ENCODE assay signal across 8 cellular contexts in the genomic region with DNA sequence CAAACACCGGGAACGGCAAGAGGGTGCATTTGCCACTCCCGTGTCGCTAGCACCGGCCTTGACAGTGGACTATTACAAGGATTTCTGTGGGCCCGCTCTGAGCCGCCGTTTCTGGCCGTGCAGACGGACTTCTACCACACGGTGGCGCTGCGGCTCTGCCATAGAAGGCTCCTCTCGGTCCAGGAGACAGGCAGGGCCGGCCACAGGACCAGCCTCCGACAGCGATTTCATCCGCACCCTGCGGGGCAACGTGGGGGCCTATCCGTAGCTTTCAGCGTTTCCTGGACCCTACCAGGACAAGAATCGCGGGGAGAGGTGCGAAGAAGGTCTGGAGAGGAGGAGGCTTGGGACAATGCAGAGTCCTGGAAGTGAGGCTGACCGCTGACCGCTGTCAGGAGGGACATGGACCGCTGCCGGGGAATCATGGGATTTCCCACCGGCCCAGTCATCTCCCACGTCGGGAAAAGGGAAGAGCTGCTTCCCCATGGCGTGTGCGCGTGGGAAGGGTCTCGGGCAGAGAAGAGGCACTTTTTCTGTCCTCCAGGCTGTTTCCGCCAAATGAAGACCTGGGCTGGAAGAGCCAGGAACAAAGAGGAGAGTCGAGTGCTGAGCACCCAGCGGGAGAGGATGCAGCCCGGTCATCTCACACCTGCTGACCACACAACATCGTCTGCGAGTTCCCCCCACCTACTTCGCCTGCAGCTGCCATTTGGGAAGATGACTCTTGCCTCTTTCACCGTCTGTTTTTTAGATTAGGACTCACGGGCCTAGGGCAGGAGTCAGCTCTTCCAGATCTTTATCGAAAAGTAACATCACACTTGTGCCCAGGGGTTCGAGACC. TPM values are rescaled to one million over a fixed set of nuclear protein-coding genes. Genes with fewer than 3 reads are reported as not detected.
DNase-seq lines count a peak whose midpoint lies in the region; ATAC-seq, FAIRE-seq and TF ChIP-seq lines count a peak whose summit lies in the region.

No MANE protein-coding gene starts in this region.

- peaks cover 38% of the 10 kb centered on the region for H3K4me1 ChIP-seq in keratinocyte (ENCODE audit: control insufficient read depth, extremely low read depth, insufficient read depth, low read length)

- H2AFZ ChIP-seq in keratinocyte (ENCODE audit: control insufficient read depth, low read length), result peak overlapping the region; percentile 81

- H3K9me3 Mint-ChIP-seq in activated B cell treated with CpG ODN at 0.5 μM for 24 hours, result no peaks in the 10 kb centered on the region

- dilution Hi-C loops in keratinocyte (cut with MboI; ENCODE audit: extremely low pct_ligation_motif_present, low sequenced_read_pairs), result no loop called here

- DNase-seq in NCI-H2227 (lab: John Stamatoyannopoulos, UW; ENCODE audit: unreplicated experiment), result peak; percentile 94
- DNase-seq in activated B cell treated with CpG ODN at 0.5 μM for 24 hours, result peak; percentile 75
- peak; percentile 88 to 89 for DNase-seq in cardiac fibroblast (ENCODE audit: low read depth in 2 of 2)
- DNase-seq in keratinocyte (ENCODE audit: low read depth, low spot score), result no peak
- DNase-seq in stimulated activated CD4-positive, alpha-beta T cell treated with anti-CD3 and anti-CD28 coated beads, Interleukin-12 subunit alpha, Interleukin-12 subunit beta, amount 100 ng/mL, for 4 hours, result peak; percentile 84

- CTCF ChIA-PET in activated B cell treated with CpG ODN at 0.5 μM for 24 hours (lab: Charles Lee), result interaction anchor here (0.9 to 3.9 kb wide), 10 partner anchors 13 to 782 kb away, joined by 3 to 18 read pairs (median 6); partner anchors contain the start of gene HAAO

- peak overlapping the region; percentile 83 for H3K4me2 ChIP-seq in keratinocyte (ENCODE audit: control insufficient read depth, extremely low read depth, insufficient read depth, low read depth, low read length)

- H3K27me3 Mint-ChIP-seq in activated B cell treated with CpG ODN at 0.5 μM for 24 hours, result no peaks in the 10 kb centered on the region

- H3K27ac ChIP-seq in keratinocyte (ENCODE audit: control insufficient read depth, insufficient read depth, low read length), result no peak overlapping the region

- peak overlapping the region; percentile 59 for H3K4me3 Mint-ChIP-seq in activated B cell treated with CpG ODN at 0.5 μM for 24 hours

- peaks cover 14% of the 10 kb centered on the region for H3K4me1 Mint-ChIP-seq in activated B cell treated with CpG ODN at 0.5 μM for 24 hours

- POLR2A ChIA-PET in activated B cell treated with CpG ODN at 0.5 μM for 24 hours (lab: Charles Lee), result interaction anchor here (1.4 kb wide), 1 partner anchor 17 kb away, joined by 5 read pairs; no protein-coding TSS in a partner anchor

- H3K4me3 ChIP-seq in cardiac fibroblast (replicated peaks in 1 of 2; ENCODE audit: low read depth in 2 of 2, low read length in 2 of 2), result peak overlapping the region; percentile 8 to 32
- peak overlapping the region in 1 of 3 experiments; percentile 55 for H3K4me3 ChIP-seq in keratinocyte (ENCODE audit: control insufficient read depth in 2 of 3, extremely low read depth in 1 of 3, insufficient read depth in 2 of 3, low read depth in 1 of 3, low read length in 3 of 3)

- ATAC-seq in HG02981 (IDR thresholded peaks at IDR 0.05; ENCODE audit: unreplicated experiment), result peak; percentile 71
- ATAC-seq in activated B cell treated with CpG ODN at 0.5 μM for 24 hours (ENCODE audit: low read depth), result peak; percentile 84
- no peak for ATAC-seq in HG03196 (IDR thresholded peaks at IDR 0.05; ENCODE audit: unreplicated experiment)

- FAIRE-seq in keratinocyte (lab: Jason Lieb, UNC), result no peak

- intact Hi-C loops in activated B cell treated with CpG ODN at 0.5 μM for 24 hours (cut with micrococcal nuclease), result loop anchor here (1.0 to 2.0 kb wide), 4 partner anchors 18 to 749 kb away; no protein-coding TSS in a partner anchor

- no peak overlapping the region for H3K27ac Mint-ChIP-seq in activated B cell treated with CpG ODN at 0.5 μM for 24 hours

- no peaks in the 10 kb centered on the region for H3K36me3 ChIP-seq in keratinocyte (ENCODE audit: control insufficient read depth in 2 of 2, extremely low read depth in 1 of 2, insufficient read depth in 2 of 2, low read length in 2 of 2)

- H3K9me1 ChIP-seq in keratinocyte (ENCODE audit: control insufficient read depth, extremely low read depth, insufficient read depth, low read length), result no peaks in the 10 kb centered on the region

- H4K20me1 ChIP-seq in keratinocyte (ENCODE audit: control insufficient read depth, extremely low read depth, insufficient read depth, low read length), result no peaks in the 10 kb centered on the region

- H3K27me3 ChIP-seq in keratinocyte (ENCODE audit: control insufficient read depth, extremely low read depth, insufficient read depth, low read length), result no peaks in the 10 kb centered on the region

- H3K79me2 ChIP-seq in keratinocyte (ENCODE audit: control insufficient read depth, insufficient read depth, low read length), result no peaks in the 10 kb centered on the region

- no peaks in the 10 kb centered on the region for H3K36me3 Mint-ChIP-seq in activated B cell treated with CpG ODN at 0.5 μM for 24 hours (ENCODE audit: low read depth)

- peak; percentile 44 for TF ChIP-seq CTCF in GM12801 (IDR thresholded peaks at IDR 0.05; ENCODE audit: extremely low read depth, insufficient read length)
- peak; percentile 38 for TF ChIP-seq CTCF in activated B cell treated with CpG ODN at 0.5 μM for 24 hours (IDR thresholded peaks at IDR 0.05)
- TF ChIP-seq CTCF in cardiac fibroblast (IDR thresholded peaks at IDR 0.05; ENCODE audit: low read depth, low read length), result peak; percentile 89
- peak; percentile 76 to 95 (median 95) for TF ChIP-seq CTCF in keratinocyte (optimal IDR thresholded peaks at IDR 0.05 in 1 of 3, IDR thresholded peaks at IDR 0.05 in 1 of 3, conservative IDR thresholded peaks at IDR 0.05 in 1 of 3; ENCODE audit: extremely low read depth in 1 of 3, insufficient read depth in 2 of 3, low read length in 3 of 3)

- H3K9ac ChIP-seq in keratinocyte (ENCODE audit: control insufficient read depth, extremely low read depth, insufficient read depth, low read length), result no peak overlapping the region

- H3K9me3 ChIP-seq in keratinocyte (ENCODE audit: control insufficient read depth, low read depth, low read length), result no peaks in the 10 kb centered on the region

RNA-seq across cellular contexts. Expression of gene HAAO, which starts 35.5 kb away (rescaled TPM):
- 11.4 TPM in 2 replicates for total RNA-seq in activated B cell treated with CpG ODN at 0.5 μM for 24 hours
- polyA plus RNA-seq in keratinocyte, result 0.05 to 0.08 TPM in 2 of 3 replicates, not detected in the other
- not detected for polyA plus RNA-seq in keratinocyte (2011; ENCODE audit: low read depth)
- polyA plus RNA-seq in keratinocyte (2011; cell fraction: cytosol; rRNA removed), result not detected in 2 replicates
- polyA plus RNA-seq in keratinocyte (2011; cell fraction: nucleus; rRNA removed), result not detected in 2 replicates
- polyA plus RNA-seq in keratinocyte (2012; ENCODE audit: low replicate concordance), result not detected in 2 replicates
- 0.62 TPM in 1 of 3 replicates, not detected in the others for polyA minus RNA-seq in keratinocyte
- polyA minus RNA-seq in keratinocyte (2011; cell fraction: cytosol; rRNA and poly(A)+ RNA removed), result not detected
- not detected in 2 replicates for polyA minus RNA-seq in keratinocyte (2011; cell fraction: nucleus; rRNA and poly(A)+ RNA removed)

Comparison
In these comparisons a context has a peak if more than half of its experiments do, and no peak if none do; other contexts are left out.
1. CTCF ChIP-seq: peak in every context shown above with its lines; median percentile 95 in keratinocyte; 89 in cardiac fibroblast; 44 in GM12801; 38 in activated B cell treated with CpG ODN at 0.5 μM for 24 hours.